8 cellular contexts compared by ENCODE assay signal in the genomic region with DNA sequence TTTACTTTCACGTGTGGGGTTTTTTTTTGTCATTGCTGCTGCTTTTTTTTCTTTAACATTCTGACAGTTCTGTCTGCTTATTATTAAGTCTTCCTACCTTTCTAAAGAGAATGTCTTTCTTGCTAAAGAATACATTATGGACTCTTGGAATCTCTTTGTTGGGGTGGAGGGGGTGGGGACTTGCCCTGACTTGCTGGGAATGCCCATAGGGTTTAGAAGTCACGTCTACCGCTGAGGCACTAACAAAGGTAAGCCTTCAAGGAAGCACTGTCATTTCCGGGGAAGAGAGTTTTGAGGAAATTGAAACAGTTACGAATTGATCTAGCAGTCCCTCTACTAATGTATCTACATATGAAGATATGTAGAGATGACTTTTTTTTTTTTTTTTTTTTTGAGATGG. TPM values are rescaled to one million over a fixed set of nuclear protein-coding genes. Genes with fewer than 3 reads are reported as not detected.
DNase-seq lines count a peak whose midpoint lies in the region; ATAC-seq and TF ChIP-seq lines count a peak whose summit lies in the region.

No MANE protein-coding gene starts in this region.

- H3K36me3 Mint-ChIP-seq in central memory CD8-positive, alpha-beta T cell (ENCODE audit: insufficient read depth): peaks cover 40% of the 10 kb centered on the region
- H3K36me3 Mint-ChIP-seq in neural crest cell (ENCODE audit: low read depth): peaks cover 2% of the 10 kb centered on the region

- H3K4me1 ChIP-seq in BLaER1 (peaks cover 97% of the 10 kb centered on the region), NT2/D1 (ENCODE audit: insufficient read depth, insufficient read length) (peaks cover 10% of the 10 kb centered on the region)

- POLR2A ChIA-PET in HEK293T (lab: Yijun Ruan, JAX): no interaction called here

- H3K9me3 Mint-ChIP-seq in central memory CD8-positive, alpha-beta T cell: no peaks in the 10 kb centered on the region
- H3K9me3 Mint-ChIP-seq in neural crest cell: no peaks in the 10 kb centered on the region

- no peaks in the 10 kb centered on the region for H3K27me3 ChIP-seq in BLaER1
- no peaks in the 10 kb centered on the region for H3K27me3 ChIP-seq in NT2/D1 (ENCODE audit: insufficient read depth, insufficient read length)

- peak overlapping the region; percentile 79 for H3K27ac ChIP-seq in BLaER1

- peak overlapping the region; percentile 92 for H3K27ac Mint-ChIP-seq in central memory CD8-positive, alpha-beta T cell (ENCODE audit: low read depth)
- peak overlapping the region; percentile 93 for H3K27ac Mint-ChIP-seq in neural crest cell (ENCODE audit: unreplicated experiment)

- TF ChIP-seq CTCF in neural crest cell (conservative IDR thresholded peaks at IDR 0.05): no peak

- 0 out of 2 replicates have a peak, but pooled peaks cover 11% of the 10 kb centered on the region for H4K20me1 ChIP-seq in BLaER1

- H3K4me3 Mint-ChIP-seq in central memory CD8-positive, alpha-beta T cell: peak overlapping the region; percentile 77
- H3K4me3 Mint-ChIP-seq in neural crest cell: peak overlapping the region; percentile 55

- H3K9ac ChIP-seq in BLaER1 (peak overlapping the region; percentile 69), NT2/D1 (ENCODE audit: insufficient read length, low read depth) (no peak overlapping the region)

- ATAC-seq in central memory CD8-positive, alpha-beta T cell (replicated peaks; ENCODE audit: extremely low read depth, poor library complexity, severe bottlenecking): peak; percentile 11
- ATAC-seq in GM18519 (IDR thresholded peaks at IDR 0.05; ENCODE audit: low FRiP score, unreplicated experiment) (no peak), GM21529 (IDR thresholded peaks at IDR 0.05; ENCODE audit: unreplicated experiment) (no peak)

- peak overlapping the region; percentile 36 for H3K4me3 ChIP-seq in BLaER1
- H3K4me3 ChIP-seq in NT2/D1 (ENCODE audit: insufficient read length, low read depth): no peak overlapping the region

- H3K9me3 ChIP-seq in BLaER1: no peaks in the 10 kb centered on the region
- H3K9me3 ChIP-seq in NT2/D1 (ENCODE audit: insufficient read depth, low read length): peaks cover 8% of the 10 kb centered on the region; the same call in 1 of the 2 replicates

- peak overlapping the region; percentile 99 for H3K4me2 ChIP-seq in BLaER1

- H3K36me3 ChIP-seq in BLaER1 (peaks cover 40% of the 10 kb centered on the region), NT2/D1 (ENCODE audit: insufficient read depth, insufficient read length, low read length) (peaks cover 44% of the 10 kb centered on the region)

- DNase-seq in NT2/D1 (ENCODE audit: low read depth, low spot score): peak; percentile 51
- no peak for DNase-seq in central memory CD8-positive, alpha-beta T cell (ENCODE audit: low spot score in 2 of 2)
- no peak for DNase-seq in neural crest cell (ENCODE audit: low read depth, low spot score)
- no peak for DNase-seq in HEK293T (ENCODE audit: extremely low spot score)
- DNase-seq in NOMO-1 treated with dmso at 0.1 percent for 144 hours (lab: John Stamatoyannopoulos, UW; ENCODE audit: unreplicated experiment): no peak

- CTCF ChIA-PET in HEK293T (lab: Yijun Ruan, JAX): no interaction called here

- H3K4me1 Mint-ChIP-seq in central memory CD8-positive, alpha-beta T cell: peaks cover 54% of the 10 kb centered on the region
- H3K4me1 Mint-ChIP-seq in neural crest cell: peaks cover 47% of the 10 kb centered on the region

- H3K27me3 Mint-ChIP-seq in central memory CD8-positive, alpha-beta T cell: no peaks in the 10 kb centered on the region
- H3K27me3 Mint-ChIP-seq in neural crest cell (ENCODE audit: low read depth): no peaks in the 10 kb centered on the region

TF ChIP-seq in HEK293T, 16 proteins besides CTCF, POLR2A, EP300 and RAD21:
- TF ChIP-seq CTBP1 (IDR thresholded peaks at IDR 0.05; ENCODE audit: borderline replicate concordance) (no peak), NFRKB (IDR thresholded peaks at IDR 0.05) (no peak), SP1 (IDR thresholded peaks at IDR 0.05) (no peak), LEF1 (IDR thresholded peaks at IDR 0.05; ENCODE audit: borderline replicate concordance) (no peak), L3MBTL2 (conservative IDR thresholded peaks at IDR 0.05) (no peak), ARNT (IDR thresholded peaks at IDR 0.05) (no peak), FOXK2 (IDR thresholded peaks at IDR 0.05) (no peak), ZNF384 (IDR thresholded peaks at IDR 0.05) (no peak), TARDBP (IDR thresholded peaks at IDR 0.05) (no peak), FOXM1 (IDR thresholded peaks at IDR 0.05; ENCODE audit: borderline replicate concordance) (no peak), HDGF (IDR thresholded peaks at IDR 0.05; ENCODE audit: borderline replicate concordance) (no peak), ELF4 (IDR thresholded peaks at IDR 0.05) (no peak)
- TF ChIP-seq, protein P1, sequence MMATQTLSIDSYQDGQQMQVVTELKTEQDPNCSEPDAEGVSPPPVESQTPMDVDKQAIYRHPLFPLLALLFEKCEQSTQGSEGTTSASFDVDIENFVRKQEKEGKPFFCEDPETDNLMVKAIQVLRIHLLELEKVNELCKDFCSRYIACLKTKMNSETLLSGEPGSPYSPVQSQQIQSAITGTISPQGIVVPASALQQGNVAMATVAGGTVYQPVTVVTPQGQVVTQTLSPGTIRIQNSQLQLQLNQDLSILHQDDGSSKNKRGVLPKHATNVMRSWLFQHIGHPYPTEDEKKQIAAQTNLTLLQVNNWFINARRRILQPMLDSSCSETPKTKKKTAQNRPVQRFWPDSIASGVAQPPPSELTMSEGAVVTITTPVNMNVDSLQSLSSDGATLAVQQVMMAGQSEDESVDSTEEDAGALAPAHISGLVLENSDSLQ (IDR thresholded peaks at IDR 0.05): no peak

RNA-seq across cellular contexts. Expression of a gene that starts 19.4 kb away (rescaled TPM):
- total RNA-seq in neural crest cell: 158 and 165 TPM in 2 replicates

RNA-seq across cellular contexts. Expression of a gene that starts 41.3 kb away (rescaled TPM):
- not detected in 2 replicates for total RNA-seq in neural crest cell
